Comparison of ENCODE assay signal across 10 cellular contexts in the genomic region with DNA sequence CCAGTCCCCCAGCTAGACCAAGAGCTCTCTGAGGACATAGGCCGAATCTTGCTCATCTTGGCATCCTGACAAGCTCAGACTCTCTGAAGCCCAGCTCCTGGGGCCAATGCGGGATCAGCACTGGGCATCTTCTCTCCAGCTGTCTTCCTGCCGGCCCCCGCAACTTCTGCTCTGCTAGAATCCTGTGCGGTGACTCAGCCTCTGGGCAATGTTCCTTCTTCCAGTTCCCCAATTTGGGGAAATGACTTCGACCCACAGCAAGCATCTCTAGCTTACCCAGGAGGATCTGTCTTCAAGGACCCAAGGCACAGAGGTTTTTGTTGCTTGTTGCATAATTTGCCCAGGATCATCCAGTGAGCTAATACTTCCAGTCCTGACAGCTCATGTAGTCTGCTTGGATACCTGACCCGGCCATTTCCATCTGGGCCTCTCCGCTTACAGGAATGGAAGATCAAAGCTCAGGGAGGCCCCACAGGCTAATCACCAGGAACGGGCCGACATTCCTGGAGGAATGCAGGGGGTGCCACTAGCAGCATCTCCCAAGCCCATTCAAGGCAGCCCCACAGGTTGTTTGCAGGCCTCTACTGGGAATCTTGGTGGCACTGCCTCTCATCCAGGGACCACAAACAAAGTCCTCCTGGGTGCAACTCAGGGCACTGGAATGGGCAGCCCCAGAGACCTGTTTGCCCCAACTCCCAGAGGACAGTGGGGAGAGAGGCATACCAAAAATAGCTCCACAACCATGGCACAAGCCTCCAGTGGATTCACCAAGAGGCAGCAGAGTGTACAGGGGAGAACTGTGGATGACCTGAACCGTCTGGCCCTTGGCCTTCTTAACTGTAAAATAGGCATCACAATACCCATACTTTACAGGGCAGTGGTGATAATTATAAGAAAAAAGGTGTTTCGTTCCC.
DNase-seq lines count a peak whose midpoint lies in the region; ATAC-seq and TF ChIP-seq lines count a peak whose summit lies in the region.
"Had no signal": no experiment of that assay in that cellular context is flagged by ENCODE, and none has a peak within 500 bp of the region (broad histone marks: within the 10 kb centered on the region; RNA-seq: fewer than 3 reads in every experiment).

No MANE protein-coding gene starts in this region.

- no peak for TF ChIP-seq EP300 in esophagus muscularis mucosa (IDR thresholded peaks at IDR 0.05)

- ATAC-seq in HG03135 (IDR thresholded peaks at IDR 0.05; ENCODE audit: unreplicated experiment) (no peak), GM21367 (IDR thresholded peaks at IDR 0.05; ENCODE audit: unreplicated experiment) (no peak)

- H3K36me3 ChIP-seq in esophagus muscularis mucosa: peaks cover 0 to 12% (median 11%) of the 10 kb centered on the region in 4 donors

- H3K4me3 ChIP-seq in esophagus muscularis mucosa: no peak overlapping the region

- no peak for TF ChIP-seq POLR2A in esophagus muscularis mucosa (IDR thresholded peaks at IDR 0.05; ENCODE audit: low read depth)

- intact Hi-C loops in esophagus muscularis mucosa (cut with DNase I): no loop called here

- H3K9me3 ChIP-seq in esophagus muscularis mucosa: no peaks in the 10 kb centered on the region

- peaks cover 61 to 100% (median 88%) of the 10 kb centered on the region in 4 donors for H3K4me1 ChIP-seq in esophagus muscularis mucosa

- peak; percentile 96 for DNase-seq in AML-193 (lab: John Stamatoyannopoulos, UW)
- DNase-seq in RWPE1 (ENCODE audit: low spot score): peak; percentile 64
- peak; percentile 96 for DNase-seq in esophagus muscularis mucosa (ENCODE audit: extremely low spot score)
- peak; percentile 83 for DNase-seq in non-pigmented ciliary epithelial cell (ENCODE audit: low read depth)
- no peak for DNase-seq in NCI-H510A (lab: John Stamatoyannopoulos, UW)
- no peak for DNase-seq in central memory CD4-positive, alpha-beta T cell
- DNase-seq: DND-41, natural killer cell had no signal

- 39% methylated on average over 12 of the region's 12 CpGs for WGBS in esophagus muscularis mucosa

- TF ChIP-seq CTCF in RWPE1 (conservative IDR thresholded peaks at IDR 0.05; ENCODE audit: low read depth): no peak
- TF ChIP-seq CTCF in esophagus muscularis mucosa (IDR thresholded peaks at IDR 0.05): no peak

- peak overlapping the region; percentile 68 for H3K27ac ChIP-seq in RWPE1
- H3K27ac ChIP-seq in esophagus muscularis mucosa (replicated peaks in 1 of 4): peak overlapping the region; percentile 53 to 84 (median 71)

- POLR2A ChIA-PET in RWPE1 (lab: Yijun Ruan, JAX; ENCODE audit: low non-redundant PET): no interaction called here

- CTCF ChIA-PET in RWPE1 (lab: Yijun Ruan, JAX): interaction anchor here (0.6 to 1.2 kb wide), 2 partner anchors 41 to 495 kb away, joined by 3 to 8 read pairs; no protein-coding TSS in a partner anchor

- H3K27me3 ChIP-seq in esophagus muscularis mucosa: no peaks in the 10 kb centered on the region

Comparison
In these comparisons a context has a peak if more than half of its experiments do, and no peak if none do; other contexts are left out.
1. DNase-seq: peak in AML-193 (2 of 2), RWPE1 (single experiment), esophagus muscularis mucosa (single experiment) and non-pigmented ciliary epithelial cell (single experiment); none in NCI-H510A (single experiment) and central memory CD4-positive, alpha-beta T cell (single experiment).